Comparison of ENCODE assay signal across 12 cellular contexts in the genomic region with DNA sequence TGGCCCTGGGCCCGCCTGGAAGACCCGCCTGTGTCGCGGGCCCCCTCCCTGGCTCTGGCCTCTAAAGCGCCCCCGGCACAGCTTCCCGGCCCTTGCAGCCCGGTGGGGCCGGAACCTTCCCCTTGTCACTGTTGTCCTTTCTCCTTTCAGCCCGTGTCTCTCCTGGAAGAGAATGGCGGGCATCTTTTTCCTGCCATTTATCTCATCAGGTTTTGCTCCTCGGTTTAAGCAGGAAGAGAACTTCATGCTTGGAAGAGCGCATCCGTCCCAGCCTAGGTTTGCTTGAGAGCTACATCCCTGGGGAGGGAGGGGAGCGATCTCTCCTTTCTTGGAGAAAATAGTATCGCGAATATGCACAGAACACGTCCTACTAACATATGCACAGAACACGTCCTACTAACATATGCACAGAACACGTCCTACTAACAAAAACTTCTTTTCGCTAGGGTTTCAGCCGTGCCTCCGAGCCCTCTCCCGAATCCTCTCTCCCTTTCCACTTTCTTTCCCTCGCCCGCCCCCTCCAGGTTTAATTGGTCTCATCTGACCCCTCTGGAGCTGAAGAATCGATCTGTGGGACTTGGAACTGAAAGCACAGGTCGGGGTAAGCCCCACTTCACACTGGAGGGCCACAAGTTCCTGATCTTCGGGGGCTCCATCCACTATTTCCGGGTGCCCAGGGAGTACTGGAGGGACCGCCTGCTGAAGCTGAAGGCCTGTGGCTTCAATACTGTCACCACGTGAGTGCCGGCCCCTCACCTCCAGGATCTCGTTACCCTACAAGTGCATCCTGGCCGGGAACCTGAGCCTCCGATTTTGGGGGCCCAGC. TPM values are rescaled to one million over a fixed set of nuclear protein-coding genes. Genes with fewer than 3 reads are reported as not detected.
DNase-seq lines count a peak whose midpoint lies in the region; ATAC-seq and TF ChIP-seq lines count a peak whose summit lies in the region.
"Had no signal": no experiment of that assay in that cellular context is flagged by ENCODE, and none has a peak within 500 bp of the region (broad histone marks: within the 10 kb centered on the region; RNA-seq: fewer than 3 reads in every experiment).

No MANE protein-coding gene starts in this region.

- H3K4me3 ChIP-seq in iPS-18a (ENCODE audit: low read length): peak overlapping the region; percentile 86
- H3K4me3 ChIP-seq in spleen: peak overlapping the region in 6 of 8 donors; percentile 46 to 76 (median 52)

- POLR2A ChIA-PET in activated CD4-positive, alpha-beta T cell treated with anti-CD3 and anti-CD28 coated beads for 36 hours (lab: Charles Lee): no interaction called here

- intact Hi-C loops in activated CD4-positive, alpha-beta T cell treated with anti-CD3 and anti-CD28 coated beads for 36 hours (cut with DNase I, micrococcal nuclease): loop anchor here (5.0 kb wide), 2 partner anchors 55 to 330 kb away; a partner anchor contains a TSS
- intact Hi-C loops in activated T-helper 1 cell treated with anti-CD3 and anti-CD28 coated beads, Interleukin-12 subunit alpha, Interleukin-12 subunit beta, Interleukin-2, Interleukin-4 antibody, amounts not matched to agents 30 ng/mL and 10 ng/mL and 1 ng/mL, durations not matched to agents 14 hours and 24 hours and 36 hours (cut with micrococcal nuclease): loop anchor here (5.0 kb wide), 1 partner anchor 330 kb away; no protein-coding TSS in a partner anchor
- intact Hi-C loops in spleen (cut with DNase I; ENCODE audit: low total_unique reads): no loop called here

- H3K9me3 ChIP-seq in iPS-18a (ENCODE audit: control insufficient read depth, low read depth, low read length) (no peaks in the 10 kb centered on the region), spleen (peaks cover 0 to 10% (median 2%) of the 10 kb centered on the region in 8 donors)

- no peak for ATAC-seq in activated CD4-positive, alpha-beta T cell treated with anti-CD3 and anti-CD28 coated beads for 36 hours
- ATAC-seq in GM19023 (IDR thresholded peaks at IDR 0.05; ENCODE audit: unreplicated experiment): no peak

- no peaks in the 10 kb centered on the region for H3K36me3 ChIP-seq in iPS-18a (ENCODE audit: control insufficient read depth, low read depth, low read length)
- H3K36me3 ChIP-seq in spleen: no peaks in the 10 kb centered on the region
- H3K36me3 ChIP-seq: cardiac muscle cell had no signal

- H3K27ac Mint-ChIP-seq in activated CD4-positive, alpha-beta T cell treated with anti-CD3 and anti-CD28 coated beads for 36 hours: peak overlapping the region; percentile 65
- peak overlapping the region; percentile 88 for H3K27ac Mint-ChIP-seq in activated T-helper 1 cell treated with anti-CD3 and anti-CD28 coated beads, Interleukin-12 subunit alpha, Interleukin-12 subunit beta, Interleukin-2, Interleukin-4 antibody, amounts not matched to agents 30 ng/mL and 10 ng/mL and 1 ng/mL, durations not matched to agents 14 hours and 24 hours and 36 hours

- no peaks in the 10 kb centered on the region for H3K9me3 Mint-ChIP-seq in activated CD4-positive, alpha-beta T cell treated with anti-CD3 and anti-CD28 coated beads for 36 hours (ENCODE audit: low read depth)
- no peaks in the 10 kb centered on the region for H3K9me3 Mint-ChIP-seq in activated T-helper 1 cell treated with anti-CD3 and anti-CD28 coated beads, Interleukin-12 subunit alpha, Interleukin-12 subunit beta, Interleukin-2, Interleukin-4 antibody, amounts not matched to agents 30 ng/mL and 10 ng/mL and 1 ng/mL, durations not matched to agents 14 hours and 24 hours and 36 hours

- peaks cover 3% of the 10 kb centered on the region for H3K27me3 Mint-ChIP-seq in activated CD4-positive, alpha-beta T cell treated with anti-CD3 and anti-CD28 coated beads for 36 hours
- peaks cover 2% of the 10 kb centered on the region for H3K27me3 Mint-ChIP-seq in activated T-helper 1 cell treated with anti-CD3 and anti-CD28 coated beads, Interleukin-12 subunit alpha, Interleukin-12 subunit beta, Interleukin-2, Interleukin-4 antibody, amounts not matched to agents 30 ng/mL and 10 ng/mL and 1 ng/mL, durations not matched to agents 14 hours and 24 hours and 36 hours (ENCODE audit: insufficient read depth)

- H3K36me3 Mint-ChIP-seq in activated CD4-positive, alpha-beta T cell treated with anti-CD3 and anti-CD28 coated beads for 36 hours (ENCODE audit: low read depth): peaks cover 15% of the 10 kb centered on the region
- H3K36me3 Mint-ChIP-seq in activated T-helper 1 cell treated with anti-CD3 and anti-CD28 coated beads, Interleukin-12 subunit alpha, Interleukin-12 subunit beta, Interleukin-2, Interleukin-4 antibody, amounts not matched to agents 30 ng/mL and 10 ng/mL and 1 ng/mL, durations not matched to agents 14 hours and 24 hours and 36 hours (ENCODE audit: low read depth): peaks cover 13% of the 10 kb centered on the region

- DNase-seq in activated CD4-positive, alpha-beta T cell treated with anti-CD3 and anti-CD28 coated beads for 36 hours: no peak
- DNase-seq in activated CD4-positive, alpha-beta T cell treated with anti-CD3 and anti-CD28 coated beads, Interleukin-2, amount 50 U/mL, for 1 hour: no peak
- no peak for DNase-seq in activated T-helper 1 cell treated with anti-CD3 and anti-CD28 coated beads, Interleukin-12 subunit alpha, Interleukin-12 subunit beta, Interleukin-2, Interleukin-4 antibody, amounts not matched to agents 30 ng/mL and 10 ng/mL and 1 ng/mL, durations not matched to agents 14 hours and 24 hours and 36 hours (ENCODE audit: low spot score)
- DNase-seq in spleen (no peak), C1 segment of cervical spinal cord (lab: John Stamatoyannopoulos, UW) (no peak), NCI-H1417 (lab: John Stamatoyannopoulos, UW) (no peak)
- DNase-seq: ACHN, GOT3, NCI-H510A treated with DMSO at 0.1 percent for 48 hours had no signal

- peak overlapping the region; percentile 76 for H3K4me3 Mint-ChIP-seq in activated CD4-positive, alpha-beta T cell treated with anti-CD3 and anti-CD28 coated beads for 36 hours
- peak overlapping the region; percentile 93 for H3K4me3 Mint-ChIP-seq in activated T-helper 1 cell treated with anti-CD3 and anti-CD28 coated beads, Interleukin-12 subunit alpha, Interleukin-12 subunit beta, Interleukin-2, Interleukin-4 antibody, amounts not matched to agents 30 ng/mL and 10 ng/mL and 1 ng/mL, durations not matched to agents 14 hours and 24 hours and 36 hours

- peak overlapping the region; percentile 82 for H3K9ac ChIP-seq in iPS-18a (ENCODE audit: low read length)

- H3K27ac ChIP-seq in iPS-18a (ENCODE audit: low read length): no peak overlapping the region
- H3K27ac ChIP-seq in spleen: no peak overlapping the region
- H3K27ac ChIP-seq: cardiac muscle cell had no signal

- H3K27me3 ChIP-seq in iPS-18a (ENCODE audit: control insufficient read depth, insufficient read depth, low read length) (peaks cover 39% of the 10 kb centered on the region), spleen (replicated peaks in 1 of 7) (peaks cover 4 to 84% (median 68%) of the 10 kb centered on the region in 7 donors)

- no peak for TF ChIP-seq CTCF in spleen (IDR thresholded peaks at IDR 0.05 in 8 of 11, conservative IDR thresholded peaks at IDR 0.05 in 3 of 11)

- CTCF ChIA-PET in activated CD4-positive, alpha-beta T cell treated with anti-CD3 and anti-CD28 coated beads for 36 hours (lab: Charles Lee): interaction anchor here (0.6 to 2.1 kb wide), 4 partner anchors 11 to 34 kb away, joined by 3 to 8 read pairs (median 4); a partner anchor contains a TSS

- TF ChIP-seq POLR2A in spleen (IDR thresholded peaks at IDR 0.05): no peak

- peaks cover 14% of the 10 kb centered on the region for H3K4me1 ChIP-seq in iPS-18a (ENCODE audit: control insufficient read depth, low read depth, low read length)
- peaks cover 17 to 38% (median 26%) of the 10 kb centered on the region in 6 donors for H3K4me1 ChIP-seq in spleen

- WGBS in spleen, 5 donors: 18 to 25% (median 21%) methylated on average over 34 to 36 of the region's 36 CpGs

- peaks cover 35% of the 10 kb centered on the region for H3K4me1 Mint-ChIP-seq in activated CD4-positive, alpha-beta T cell treated with anti-CD3 and anti-CD28 coated beads for 36 hours
- peaks cover 47% of the 10 kb centered on the region for H3K4me1 Mint-ChIP-seq in activated T-helper 1 cell treated with anti-CD3 and anti-CD28 coated beads, Interleukin-12 subunit alpha, Interleukin-12 subunit beta, Interleukin-2, Interleukin-4 antibody, amounts not matched to agents 30 ng/mL and 10 ng/mL and 1 ng/mL, durations not matched to agents 14 hours and 24 hours and 36 hours (ENCODE audit: low read depth)

RNA-seq across cellular contexts. Expression of a gene that starts 1.2 kb away (rescaled TPM):
- 10 to 100 TPM; 11.7 to 12.2 TPM for total RNA-seq in activated CD4-positive, alpha-beta T cell treated with anti-CD3 and anti-CD28 coated beads for 36 hours
- total RNA-seq in activated T-helper 1 cell treated with anti-CD3 and anti-CD28 coated beads, Interleukin-12 subunit alpha, Interleukin-12 subunit beta, Interleukin-2, Interleukin-4 antibody, amounts not matched to agents 30 ng/mL and 10 ng/mL and 1 ng/mL, durations not matched to agents 14 hours and 24 hours and 36 hours: 14.6 and 16.1 TPM in 2 replicates
- total RNA-seq in spleen: under 1 TPM in 4 of 7 donors, not detected in 3; 0.14 to 0.25 (median 0.22) TPM
- polyA plus RNA-seq in spleen: under 1 TPM in 2 of 3 donors, not detected in 1; 0.13 to 0.21 TPM
- total RNA-seq: cardiac muscle cell had no signal
- polyA plus RNA-seq: cardiac muscle cell had no signal

RNA-seq across cellular contexts. Expression of a gene that starts 24.0 kb away (rescaled TPM):
- total RNA-seq in activated CD4-positive, alpha-beta T cell treated with anti-CD3 and anti-CD28 coated beads for 36 hours: 10 to 100 TPM; 12.4 to 16.6 TPM
- total RNA-seq in activated T-helper 1 cell treated with anti-CD3 and anti-CD28 coated beads, Interleukin-12 subunit alpha, Interleukin-12 subunit beta, Interleukin-2, Interleukin-4 antibody, amounts not matched to agents 30 ng/mL and 10 ng/mL and 1 ng/mL, durations not matched to agents 14 hours and 24 hours and 36 hours: 25.6 and 26.2 TPM in 2 replicates
- total RNA-seq in spleen: 10 to 100 TPM; 19.7 to 37.5 (median 28.4) TPM
- polyA plus RNA-seq in spleen: 10 to 100 TPM; 15.7 to 20.5 (median 18.9) TPM

RNA-seq across cellular contexts. Expression of a gene that starts 24.2 kb away (rescaled TPM):
- 10 to 100 TPM; 75.5 to 89.5 TPM for total RNA-seq in activated CD4-positive, alpha-beta T cell treated with anti-CD3 and anti-CD28 coated beads for 36 hours
- 55.0 and 58.8 TPM in 2 replicates for total RNA-seq in activated T-helper 1 cell treated with anti-CD3 and anti-CD28 coated beads, Interleukin-12 subunit alpha, Interleukin-12 subunit beta, Interleukin-2, Interleukin-4 antibody, amounts not matched to agents 30 ng/mL and 10 ng/mL and 1 ng/mL, durations not matched to agents 14 hours and 24 hours and 36 hours
- total RNA-seq in spleen: 10 to 100 TPM; 24.5 to 54.8 (median 36.7) TPM
- polyA plus RNA-seq in spleen: 10 to 100 TPM; 40.1 to 54.2 (median 51.9) TPM

RNA-seq across cellular contexts. Expression of a gene that starts 52.9 kb away (rescaled TPM):
- 10 to 100 TPM; 32.4 to 32.5 TPM for total RNA-seq in activated CD4-positive, alpha-beta T cell treated with anti-CD3 and anti-CD28 coated beads for 36 hours
- total RNA-seq in activated T-helper 1 cell treated with anti-CD3 and anti-CD28 coated beads, Interleukin-12 subunit alpha, Interleukin-12 subunit beta, Interleukin-2, Interleukin-4 antibody, amounts not matched to agents 30 ng/mL and 10 ng/mL and 1 ng/mL, durations not matched to agents 14 hours and 24 hours and 36 hours: 43.0 and 43.2 TPM in 2 replicates
- total RNA-seq in spleen: 10 to 100 TPM; 31.1 to 48.9 (median 43.2) TPM
- 10 to 100 TPM in 2 of 3 donors, 1 to 10 TPM in 1; 9.7 to 14.8 (median 11.6) TPM for polyA plus RNA-seq in spleen

RNA-seq across cellular contexts. Expression of a gene that starts 53.6 kb away (rescaled TPM):
- 10 to 100 TPM; 78.9 to 92.1 TPM for total RNA-seq in activated CD4-positive, alpha-beta T cell treated with anti-CD3 and anti-CD28 coated beads for 36 hours
- 103 and 107 TPM in 2 replicates for total RNA-seq in activated T-helper 1 cell treated with anti-CD3 and anti-CD28 coated beads, Interleukin-12 subunit alpha, Interleukin-12 subunit beta, Interleukin-2, Interleukin-4 antibody, amounts not matched to agents 30 ng/mL and 10 ng/mL and 1 ng/mL, durations not matched to agents 14 hours and 24 hours and 36 hours
- total RNA-seq in spleen: 10 to 100 TPM; 20.2 to 33.0 (median 24.3) TPM
- polyA plus RNA-seq in spleen: 1 to 10 TPM; 3.0 to 5.5 (median 4.0) TPM

Comparison
In these comparisons a context has a peak if more than half of its experiments do, and no peak if none do; other contexts are left out.
1. RNA of a gene that starts 1.2 kb away (total RNA-seq): 14.6 to 16.1 TPM in activated T-helper 1 cell treated with anti-CD3 and anti-CD28 coated beads, Interleukin-12 subunit alpha, Interleukin-12 subunit beta, Interleukin-2, Interleukin-4 antibody, amounts not matched to agents 30 ng/mL and 10 ng/mL and 1 ng/mL, durations not matched to agents 14 hours and 24 hours and 36 hours and 11.7 to 12.2 TPM in activated CD4-positive, alpha-beta T cell treated with anti-CD3 and anti-CD28 coated beads for 36 hours; 0.14 to 0.25 TPM in spleen; every median in the first group is over 4 times any median in the second.